In the genomic region with DNA sequence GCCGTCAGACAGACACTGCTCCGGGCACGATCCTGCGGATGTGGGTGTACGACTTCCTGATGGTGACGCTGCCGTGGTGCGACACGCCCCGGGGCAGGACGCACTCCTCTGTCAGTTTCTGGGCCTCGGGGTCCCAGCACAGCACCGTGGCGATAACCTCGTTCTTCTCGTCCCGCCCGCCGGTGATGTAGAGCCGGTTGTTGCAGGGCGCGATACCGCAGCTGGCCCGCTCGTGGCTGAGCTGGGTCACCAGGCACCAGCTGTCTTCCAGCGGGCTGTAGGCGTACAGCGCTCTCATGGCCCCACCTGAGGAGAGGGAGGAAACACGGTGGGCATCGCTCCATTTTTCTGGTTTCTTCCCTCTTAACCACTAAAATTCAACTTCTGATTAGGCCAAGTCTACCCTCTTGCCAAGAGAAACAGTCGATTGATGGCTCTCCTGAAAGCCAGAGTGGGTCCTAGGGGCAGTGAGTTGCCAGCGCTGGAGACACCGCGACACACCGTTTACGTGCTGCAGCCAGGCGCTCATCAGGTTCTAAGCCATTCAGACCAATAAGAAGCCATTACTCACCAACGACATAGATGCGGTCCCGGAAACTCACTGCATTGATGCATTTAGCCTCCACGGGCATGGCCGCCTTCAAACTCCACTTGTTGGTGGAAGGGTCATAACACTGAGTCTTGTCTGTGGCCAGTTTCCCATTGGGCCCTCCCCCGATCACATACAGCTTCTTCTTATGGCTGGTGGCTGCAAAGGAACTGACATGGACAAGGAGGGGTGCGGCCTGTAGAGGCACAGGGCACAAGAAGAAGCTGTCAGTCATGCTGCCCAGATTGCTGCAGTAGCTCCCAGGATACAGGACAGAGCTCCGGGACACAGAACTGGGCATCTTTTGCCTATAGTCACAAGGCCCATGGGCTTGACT, we compare ENCODE assay signal across 1 cellular context.
TF ChIP-seq lines count a peak whose summit lies in the region.

No MANE protein-coding gene starts in this region.

TF ChIP-seq in H1, 55 proteins besides CTCF, POLR2A, EP300 and RAD21:
- TF ChIP-seq BRCA1 (IDR thresholded peaks at IDR 0.05; ENCODE audit: low read depth, low read length) (no peak), NRF1 (IDR thresholded peaks at IDR 0.05; ENCODE audit: low read depth, low read length) (no peak), TCF12 (IDR thresholded peaks at IDR 0.05; ENCODE audit: low read depth, low read length) (no peak), ZNF274 (IDR thresholded peaks at IDR 0.05; ENCODE audit: borderline replicate concordance, extremely low read depth, low read length) (no peak), KDM5A (IDR thresholded peaks at IDR 0.05; ENCODE audit: low read length) (no peak), SAP30 (IDR thresholded peaks at IDR 0.05; ENCODE audit: insufficient read depth, insufficient replicate concordance, low read length) (no peak)
